In the genomic region with DNA sequence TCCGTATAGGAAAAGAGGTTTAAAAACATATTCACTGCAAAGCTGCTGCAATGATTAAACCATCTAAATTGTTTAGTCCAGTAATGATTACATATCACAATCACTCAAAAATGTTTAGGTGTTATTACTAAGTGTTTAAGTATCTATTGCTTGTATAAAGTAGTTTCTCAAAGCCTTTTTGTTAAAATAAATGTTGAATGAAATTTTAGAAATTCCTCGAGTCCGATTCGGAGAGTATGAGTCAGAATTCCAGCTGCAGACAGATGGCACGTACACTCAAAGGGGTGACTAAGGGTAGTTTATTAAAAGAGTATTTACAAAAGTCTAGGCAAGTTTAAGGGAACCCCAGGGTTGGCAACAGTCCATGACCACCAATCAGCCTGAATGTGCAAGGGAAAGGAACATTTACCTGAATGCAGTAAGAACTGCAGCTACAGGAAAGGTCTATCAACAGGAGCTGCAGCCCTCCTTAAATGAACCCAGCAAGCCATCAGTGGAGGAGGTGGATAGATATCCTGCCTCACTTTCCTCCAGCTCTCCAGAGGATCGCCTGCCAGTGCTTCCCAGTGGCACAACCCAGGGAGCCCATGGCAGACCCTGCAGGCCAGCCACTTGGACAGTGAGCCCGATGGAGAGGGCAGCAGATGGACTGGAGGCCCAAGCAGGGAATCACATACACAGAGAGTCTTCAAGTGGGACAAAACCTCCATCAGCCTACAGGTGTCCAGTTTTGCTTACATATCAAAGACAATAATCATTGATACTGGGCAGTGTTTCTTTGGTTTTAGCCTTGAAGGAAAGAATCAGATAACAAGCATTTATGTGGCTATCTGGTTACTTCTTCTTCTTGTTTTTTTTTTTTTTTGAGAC, we compare ENCODE assay signal across 10 cellular contexts.
DNase-seq lines count a peak whose midpoint lies in the region; ATAC-seq and TF ChIP-seq lines count a peak whose summit lies in the region.
"Had no signal": no experiment of that assay in that cellular context is flagged by ENCODE, and none has a peak within 500 bp of the region (broad histone marks: within the 10 kb centered on the region; RNA-seq: fewer than 3 reads in every experiment).

No MANE protein-coding gene starts in this region.

- no peak overlapping the region for H3K4me3 ChIP-seq in esophagus muscularis mucosa

- H3K27me3 ChIP-seq in esophagus muscularis mucosa = no peaks in the 10 kb centered on the region

- ATAC-seq in GM18511 (IDR thresholded peaks at IDR 0.05; ENCODE audit: unreplicated experiment) (no peak), GM18858 (IDR thresholded peaks at IDR 0.05; ENCODE audit: unreplicated experiment) (no peak)

- no peaks in the 10 kb centered on the region for H3K9me3 ChIP-seq in esophagus muscularis mucosa

- WGBS in esophagus muscularis mucosa = 36% methylated on average over 7 of the region's 7 CpGs

- peaks cover 8 to 32% (median 23%) of the 10 kb centered on the region in 4 donors for H3K4me1 ChIP-seq in esophagus muscularis mucosa

- no peak for TF ChIP-seq POLR2A in esophagus muscularis mucosa (IDR thresholded peaks at IDR 0.05; ENCODE audit: low read depth)

- intact Hi-C loops in esophagus muscularis mucosa (cut with DNase I) = no loop called here

- TF ChIP-seq EP300 in esophagus muscularis mucosa (IDR thresholded peaks at IDR 0.05) = no peak

- no peak for TF ChIP-seq CTCF in esophagus muscularis mucosa (IDR thresholded peaks at IDR 0.05)

- H3K27ac ChIP-seq in esophagus muscularis mucosa (replicated peaks in 1 of 4) = peak overlapping the region in 1 of 4 donors; percentile 17

- DNase-seq in ELR (ENCODE audit: low read depth) (peak; percentile 97), RPMI8226 (peak; percentile 10), esophagus muscularis mucosa (ENCODE audit: extremely low spot score) (peak; percentile 90), renal cortical epithelial cell (ENCODE audit: low read depth) (peak; percentile 96), NCI-H345 treated with DMSO at 0.1 percent for 48 hours (lab: John Stamatoyannopoulos, UW; ENCODE audit: unreplicated experiment) (no peak)
- no peak for DNase-seq in stimulated activated CD4-positive, alpha-beta T cell treated with anti-CD3 and anti-CD28 coated beads, Interleukin-12 subunit alpha, Interleukin-12 subunit beta, amount 100 ng/mL, for 4 hours
- DNase-seq: DMS79, NCI-H1417 treated with DMSO at 0.1 percent for 48 hours had no signal

- no peaks in the 10 kb centered on the region for H3K36me3 ChIP-seq in esophagus muscularis mucosa

Comparison
In these comparisons a context has a peak if more than half of its experiments do, and no peak if none do; other contexts are left out.
1. DNase-seq: peak in ELR (single experiment), RPMI8226 (single experiment), esophagus muscularis mucosa (single experiment) and renal cortical epithelial cell (single experiment); none in NCI-H345 treated with DMSO at 0.1 percent for 48 hours (single experiment) and stimulated activated CD4-positive, alpha-beta T cell treated with anti-CD3 and anti-CD28 coated beads, Interleukin-12 subunit alpha, Interleukin-12 subunit beta, amount 100 ng/mL, for 4 hours (single experiment).